ENCODE assay signal across 17 cellular contexts in genomic region chr13:48530833-48531232, GRCh38. TPM values are rescaled to one million over a fixed set of nuclear protein-coding genes. Genes with fewer than 3 reads are reported as not detected.
DNase-seq lines count a peak whose midpoint lies in the region; ATAC-seq and TF ChIP-seq lines count a peak whose summit lies in the region.
"Had no signal": no experiment of that assay in that cellular context is flagged by ENCODE, and none has a peak within 500 bp of the region (broad histone marks: within the 10 kb centered on the region; RNA-seq: fewer than 3 reads in every experiment).

No MANE protein-coding gene starts in this region.

- no peaks in the 10 kb centered on the region for H3K9me2 ChIP-seq in Karpas-422 (replicated peaks; ENCODE audit: insufficient read depth, low read length)

- H3K27me3 ChIP-seq in Karpas-422 (ENCODE audit: low read length), result no peaks in the 10 kb centered on the region
- H3K27me3 ChIP-seq in spleen (replicated peaks in 1 of 7), result no peaks in the 10 kb centered on the region
- H3K27me3 ChIP-seq: adrenal gland, transverse colon had no signal

- peak overlapping the region; percentile 91 for H3K9ac ChIP-seq in Karpas-422 (ENCODE audit: low read length)

- no peak for TF ChIP-seq CTCF in spleen (IDR thresholded peaks at IDR 0.05 in 8 of 11, conservative IDR thresholded peaks at IDR 0.05 in 3 of 11)

- peaks cover 62% of the 10 kb centered on the region for H3K4me1 ChIP-seq in Karpas-422 (ENCODE audit: low read length)
- H3K4me1 ChIP-seq in spleen, result peaks cover 9 to 66% (median 25%) of the 10 kb centered on the region in 6 donors

- H3K27me3 Mint-ChIP-seq in activated T-cell treated with anti-CD3 and anti-CD28 coated beads, Interleukin-2, amount 50 U/mL, for 72 hours (ENCODE audit: low read depth), result no peaks in the 10 kb centered on the region
- H3K27me3 Mint-ChIP-seq in dendritic cell treated with granulocyte-macrophage colony-stimulating factor and Interleukin-4, amounts not matched to agents 40 ng/mL and 50 ng/mL, for 4 days, result no peaks in the 10 kb centered on the region

- 73 to 88% (median 79%) methylated on average over 6 of the region's 6 CpGs for WGBS in spleen, 5 donors

- H3K36me3 ChIP-seq in Karpas-422 (ENCODE audit: insufficient read depth, low read length) (no peaks in the 10 kb centered on the region), spleen (no peaks in the 10 kb centered on the region)
- H3K36me3 ChIP-seq: adrenal gland, transverse colon had no signal

- no peak for ATAC-seq in activated T-cell treated with anti-CD3 and anti-CD28 coated beads, Interleukin-2, amount 50 U/mL, for 72 hours (replicated peaks in 1 of 2)
- no peak for ATAC-seq in HG03521 (IDR thresholded peaks at IDR 0.05; ENCODE audit: unreplicated experiment)
- ATAC-seq: psoas muscle had no signal

- H3K4me2 ChIP-seq in Karpas-422 (ENCODE audit: low read depth, low read length, poor library complexity, severe bottlenecking), result peak overlapping the region; percentile 95

- no peak for DNase-seq in activated T-cell treated with anti-CD3 and anti-CD28 coated beads, Interleukin-2, amount 50 U/mL, for 72 hours
- no peak for DNase-seq in activated T-cell treated with anti-CD3 and anti-CD28 coated beads, Interleukin-2, amount 50 U/mL, for 1 hour
- DNase-seq in Karpas-422 (peak; percentile 66), spleen (no peak), DMS153 treated with DMSO at 0.1 percent for 48 hours (lab: John Stamatoyannopoulos, UW; ENCODE audit: unreplicated experiment) (no peak), NCI-H2227 (lab: John Stamatoyannopoulos, UW; ENCODE audit: unreplicated experiment) (no peak)
- DNase-seq: activated CD8-positive, alpha-beta memory T cell treated with anti-CD3 and anti-CD28 coated beads for 24 hours; adrenal gland; DMS153; midbrain; NCI-H1694; NCI-H774; psoas muscle; stimulated activated CD4-positive, alpha-beta T cell treated with anti-CD3 and anti-CD28 coated beads, Interleukin-15, amount 100 ng/mL, for 24 hours; transverse colon had no signal

- H3K4me1 Mint-ChIP-seq in activated T-cell treated with anti-CD3 and anti-CD28 coated beads, Interleukin-2, amount 50 U/mL, for 72 hours (ENCODE audit: low read depth), result peaks cover 32% of the 10 kb centered on the region
- peaks cover 54% of the 10 kb centered on the region for H3K4me1 Mint-ChIP-seq in dendritic cell treated with granulocyte-macrophage colony-stimulating factor and Interleukin-4, amounts not matched to agents 40 ng/mL and 50 ng/mL, for 4 days (ENCODE audit: low read depth)

- peak overlapping the region; percentile 22 for H2AFZ ChIP-seq in Karpas-422 (ENCODE audit: low read length)

- peak overlapping the region; percentile 91 to 98 for H3K4me3 Mint-ChIP-seq in activated T-cell treated with anti-CD3 and anti-CD28 coated beads, Interleukin-2, amount 50 U/mL, for 72 hours
- H3K4me3 Mint-ChIP-seq in dendritic cell treated with granulocyte-macrophage colony-stimulating factor and Interleukin-4, amounts not matched to agents 40 ng/mL and 50 ng/mL, for 4 days, result peak overlapping the region; percentile 83

- peak overlapping the region; percentile 99 for H3K27ac Mint-ChIP-seq in activated T-cell treated with anti-CD3 and anti-CD28 coated beads, Interleukin-2, amount 50 U/mL, for 72 hours
- peak overlapping the region; percentile 98 for H3K27ac Mint-ChIP-seq in dendritic cell treated with granulocyte-macrophage colony-stimulating factor and Interleukin-4, amounts not matched to agents 40 ng/mL and 50 ng/mL, for 4 days

- H3K36me3 Mint-ChIP-seq in activated T-cell treated with anti-CD3 and anti-CD28 coated beads, Interleukin-2, amount 50 U/mL, for 72 hours (ENCODE audit: insufficient read depth in 2 of 2), result peaks cover 0 to 2% of the 10 kb centered on the region in 2 donors
- H3K36me3 Mint-ChIP-seq in dendritic cell treated with granulocyte-macrophage colony-stimulating factor and Interleukin-4, amounts not matched to agents 40 ng/mL and 50 ng/mL, for 4 days (ENCODE audit: low read depth), result peaks cover 21% of the 10 kb centered on the region

- intact Hi-C loops in dendritic cell treated with granulocyte-macrophage colony-stimulating factor and Interleukin-4, amounts not matched to agents 40 ng/mL and 50 ng/mL, for 4 days (cut with micrococcal nuclease), result loop anchor here (5.0 kb wide), 1 partner anchor 39 kb away; no protein-coding TSS in a partner anchor
- intact Hi-C loops in spleen (cut with DNase I; ENCODE audit: low total_unique reads), result no loop called here

- peaks cover 46% of the 10 kb centered on the region for H3K79me2 ChIP-seq in Karpas-422 (ENCODE audit: low read length)

- H3K4me3 ChIP-seq in Karpas-422 (ENCODE audit: low read length) (peak overlapping the region; percentile 75), spleen (no peak overlapping the region)

- H3K9me3 Mint-ChIP-seq in activated T-cell treated with anti-CD3 and anti-CD28 coated beads, Interleukin-2, amount 50 U/mL, for 72 hours, result peaks cover 4 to 6% of the 10 kb centered on the region in 2 donors
- H3K9me3 Mint-ChIP-seq in dendritic cell treated with granulocyte-macrophage colony-stimulating factor and Interleukin-4, amounts not matched to agents 40 ng/mL and 50 ng/mL, for 4 days, result no peaks in the 10 kb centered on the region

- H3K27ac ChIP-seq in Karpas-422 (ENCODE audit: low read length) (peak overlapping the region; percentile 92), spleen (peak overlapping the region in 6 of 8 donors; percentile 96 to 99 (median 99))

- H4K20me1 ChIP-seq in Karpas-422 (ENCODE audit: insufficient read depth, low read depth, low read length), result no peaks in the 10 kb centered on the region

- H3K9me3 ChIP-seq in Karpas-422 (ENCODE audit: low read length) (no peaks in the 10 kb centered on the region), spleen (no peaks in the 10 kb centered on the region)
- H3K9me3 ChIP-seq: adrenal gland, psoas muscle, transverse colon had no signal

- no peak for TF ChIP-seq POLR2A in spleen (IDR thresholded peaks at IDR 0.05)

RNA-seq across cellular contexts. Expression of gene RCBTB2, which starts 2.0 kb away (rescaled TPM):
- total RNA-seq in activated T-cell treated with anti-CD3 and anti-CD28 coated beads, Interleukin-2, amount 50 U/mL, for 72 hours, result 1 to 10 TPM; 2.6 to 2.7 TPM
- 20.2 and 25.6 TPM in 2 replicates for total RNA-seq in Karpas-422 (2014; rRNA removed; shearing (Covaris generic); ENCODE audit: low replicate concordance)
- total RNA-seq in spleen, result 10 to 100 TPM; 14.4 to 19.6 (median 15.9) TPM
- polyA plus RNA-seq in spleen, result 10 to 100 TPM in 2 of 3 donors, 1 to 10 TPM in 1; 6.7 to 14.1 (median 12.5) TPM
